Comparison of ENCODE assay signal across 20 cellular contexts in the genomic region with DNA sequence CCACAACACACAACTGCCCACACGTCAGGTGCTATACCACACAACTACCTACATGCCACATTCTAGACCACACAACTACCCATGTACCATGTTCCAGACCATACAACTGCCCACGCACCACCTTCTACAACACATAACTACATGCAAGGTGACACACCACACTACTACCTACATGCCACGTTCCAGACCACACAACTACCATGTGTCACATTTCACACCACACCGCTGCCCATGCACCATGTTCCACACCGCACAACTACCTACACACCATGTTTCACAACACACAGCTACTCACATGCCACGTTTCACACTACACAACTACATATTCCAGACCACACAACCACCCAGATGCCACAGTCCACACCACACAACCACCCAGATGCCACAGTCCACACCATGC. TPM values are rescaled to one million over a fixed set of nuclear protein-coding genes. Genes with fewer than 3 reads are reported as not detected.
DNase-seq lines count a peak whose midpoint lies in the region; ATAC-seq and TF ChIP-seq lines count a peak whose summit lies in the region.
"Had no signal": no experiment of that assay in that cellular context is flagged by ENCODE, and none has a peak within 500 bp of the region (broad histone marks: within the 10 kb centered on the region; RNA-seq: fewer than 3 reads in every experiment).

No MANE protein-coding gene starts in this region.

- TF ChIP-seq CTCF in chondrocyte (IDR thresholded peaks at IDR 0.05) = no peak
- no peak for TF ChIP-seq CTCF in stomach (IDR thresholded peaks at IDR 0.05)

- H3K27ac Mint-ChIP-seq in chondrocyte (ENCODE audit: unreplicated experiment) = peak overlapping the region; percentile 66
- no peak overlapping the region for H3K27ac Mint-ChIP-seq in activated T-cell treated with anti-CD3 and anti-CD28 coated beads, Interleukin-2, amount 50 U/mL, for 24 hours
- H3K27ac Mint-ChIP-seq in naive thymus-derived CD8-positive, alpha-beta T cell = no peak overlapping the region

- no peak overlapping the region for H2BK5ac ChIP-seq in mesenchymal stem cell (ENCODE audit: low read depth, low read length, poor library complexity, severe bottlenecking)

- H3K9me3 ChIP-seq in mesenchymal stem cell (ENCODE audit: control insufficient read depth, low read length) (no peaks in the 10 kb centered on the region), stomach (peaks cover 0 to 9% (median 4%) of the 10 kb centered on the region in 4 donors), aorta (ENCODE audit: control insufficient read depth, low read length) (no peaks in the 10 kb centered on the region)
- H3K9me3 ChIP-seq: HAP-1 had no signal

- H3K14ac ChIP-seq in mesenchymal stem cell (ENCODE audit: low read length in 2 of 2) = no peak overlapping the region

- no peak overlapping the region for H4K8ac ChIP-seq in mesenchymal stem cell (ENCODE audit: low read length)

- H3K27me3 ChIP-seq in mesenchymal stem cell (ENCODE audit: control insufficient read depth in 1 of 2, insufficient read depth in 1 of 2, low read length in 2 of 2) (no peaks in the 10 kb centered on the region), stomach (peaks cover 0 to 3% (median 0%) of the 10 kb centered on the region in 3 donors), aorta (ENCODE audit: control insufficient read depth in 1 of 2, insufficient read depth in 2 of 2, low read length in 1 of 2) (no peaks in the 10 kb centered on the region)

- WGBS in mesenchymal stem cell = 83% methylated on average over 6 of the region's 6 CpGs
- 93 to 96% (median 93%) methylated on average over 6 of the region's 6 CpGs for WGBS in stomach, 5 donors
- WGBS in aorta, 2 donors = 94 to 95% methylated on average over 6 of the region's 6 CpGs

- H3K9ac ChIP-seq in mesenchymal stem cell (ENCODE audit: low read length) = no peak overlapping the region

- POLR2A ChIA-PET in naive thymus-derived CD8-positive, alpha-beta T cell (lab: Charles Lee) = no interaction called here

- no peak overlapping the region for H3K18ac ChIP-seq in mesenchymal stem cell (ENCODE audit: low read depth in 1 of 2, low read length in 2 of 2)

- H3K4me1 ChIP-seq in mesenchymal stem cell (ENCODE audit: control insufficient read depth, insufficient read depth, low read depth, low read length) (no peaks in the 10 kb centered on the region), stomach (no peaks in the 10 kb centered on the region), aorta (ENCODE audit: control insufficient read depth in 1 of 2, insufficient read depth in 2 of 2, low read length in 2 of 2) (no peaks in the 10 kb centered on the region)
- H3K4me1 ChIP-seq: HAP-1 had no signal

- no peaks in the 10 kb centered on the region for H3K9me3 Mint-ChIP-seq in chondrocyte (ENCODE audit: low read depth)
- H3K9me3 Mint-ChIP-seq in activated T-cell treated with anti-CD3 and anti-CD28 coated beads, Interleukin-2, amount 50 U/mL, for 24 hours = peaks cover 15% of the 10 kb centered on the region
- H3K9me3 Mint-ChIP-seq in naive thymus-derived CD8-positive, alpha-beta T cell = peaks cover 0 to 19% (median 4%) of the 10 kb centered on the region in 9 donors

- H2BK15ac ChIP-seq in mesenchymal stem cell (ENCODE audit: low read depth, poor library complexity, severe bottlenecking) = no peak overlapping the region

- no peak overlapping the region for H3K4me3 ChIP-seq in mesenchymal stem cell (ENCODE audit: insufficient read depth in 1 of 2, low read depth in 1 of 2, low read length in 2 of 2)
- H3K4me3 ChIP-seq in stomach = no peak overlapping the region
- H3K4me3 ChIP-seq in aorta (ENCODE audit: low read length in 2 of 2) = no peak overlapping the region
- H3K4me3 ChIP-seq: HAP-1 had no signal

- H3K27ac ChIP-seq in mesenchymal stem cell (ENCODE audit: low read length, poor library complexity, severe bottlenecking) = no peak overlapping the region
- no peak overlapping the region for H3K27ac ChIP-seq in stomach
- no peak overlapping the region for H3K27ac ChIP-seq in aorta (ENCODE audit: low read depth in 1 of 2, low read length in 2 of 2)

- intact Hi-C loops in stomach (cut with DNase I; ENCODE audit: low total_unique reads) = no loop called here
- intact Hi-C loops in aorta (cut with DNase I) = no loop called here

- H2BK12ac ChIP-seq in mesenchymal stem cell (ENCODE audit: low read length in 2 of 2) = no peak overlapping the region

- DNase-seq in activated effector memory CD4-positive, alpha-beta T cell treated with anti-CD3 and anti-CD28 coated beads, Interleukin-2, amount 50 U/mL, for 16 hours = peak; percentile 54
- no peak for DNase-seq in activated effector memory CD4-positive, alpha-beta T cell treated with Interleukin-2 at 50 U/mL for 16 hours
- DNase-seq in chondrocyte (ENCODE audit: low spot score) (no peak), mesenchymal stem cell (no peak), stomach (peak; percentile 14), aorta (no peak)
- DNase-seq in activated T-cell treated with anti-CD3 and anti-CD28 coated beads, Interleukin-2, amount 50 U/mL, for 24 hours = no peak
- no peak for DNase-seq in naive thymus-derived CD8-positive, alpha-beta T cell
- DNase-seq: 8988T; GF-D8; KG1; MV-4-11; NCI-H1694 treated with DMSO at 0.1 percent for 48 hours; NCI-H510A; NCI-H748 treated with DMSO at 0.1 percent for 48 hours; NK-92 treated with Interleukin-12 subunit alpha and Interleukin-12 subunit beta, amount 100 ng/mL, for 24 hours had no signal

- peaks cover 74% of the 10 kb centered on the region for H3K36me3 Mint-ChIP-seq in chondrocyte (ENCODE audit: low read depth)
- H3K36me3 Mint-ChIP-seq in activated T-cell treated with anti-CD3 and anti-CD28 coated beads, Interleukin-2, amount 50 U/mL, for 24 hours (ENCODE audit: low read depth) = no peaks in the 10 kb centered on the region
- H3K36me3 Mint-ChIP-seq in naive thymus-derived CD8-positive, alpha-beta T cell = peaks cover 0 to 8% (median 0%) of the 10 kb centered on the region in 3 donors
- H3K36me3 Mint-ChIP-seq: CD14-positive monocyte had no signal

- TF ChIP-seq POLR2A in stomach (IDR thresholded peaks at IDR 0.05) = no peak

- H2BK120ac ChIP-seq in mesenchymal stem cell (ENCODE audit: low read depth, low read length) = no peak overlapping the region

- H3K4ac ChIP-seq in mesenchymal stem cell (ENCODE audit: low read depth in 1 of 2, low read length in 2 of 2) = no peak overlapping the region

- peak overlapping the region; percentile 43 for H4K91ac ChIP-seq in mesenchymal stem cell (ENCODE audit: low read length)

- TF ChIP-seq EP300 in stomach (IDR thresholded peaks at IDR 0.05) = no peak

- no peak for ATAC-seq in aorta (ENCODE audit: low FRiP score)
- no peak for ATAC-seq in naive thymus-derived CD8-positive, alpha-beta T cell
- ATAC-seq: Right ventricle myocardium inferior had no signal

- peaks cover 16% of the 10 kb centered on the region for H3K4me1 Mint-ChIP-seq in chondrocyte (ENCODE audit: low read depth)
- H3K4me1 Mint-ChIP-seq in activated T-cell treated with anti-CD3 and anti-CD28 coated beads, Interleukin-2, amount 50 U/mL, for 24 hours (ENCODE audit: low read depth) = no peaks in the 10 kb centered on the region
- peaks cover 0 to 4% (median 0%) of the 10 kb centered on the region in 4 donors for H3K4me1 Mint-ChIP-seq in naive thymus-derived CD8-positive, alpha-beta T cell
- H3K4me1 Mint-ChIP-seq: CD14-positive monocyte had no signal

- no peak overlapping the region for H2AFZ ChIP-seq in mesenchymal stem cell (ENCODE audit: low read depth, low read length)

- H3K27me3 Mint-ChIP-seq in chondrocyte (ENCODE audit: low read depth) = no peaks in the 10 kb centered on the region
- peaks cover 3% of the 10 kb centered on the region for H3K27me3 Mint-ChIP-seq in activated T-cell treated with anti-CD3 and anti-CD28 coated beads, Interleukin-2, amount 50 U/mL, for 24 hours
- H3K27me3 Mint-ChIP-seq in naive thymus-derived CD8-positive, alpha-beta T cell = peaks cover 0 to 8% (median 0%) of the 10 kb centered on the region in 5 donors

- H2AK5ac ChIP-seq in mesenchymal stem cell (ENCODE audit: low read length, severe bottlenecking) = no peak overlapping the region

- H3K36me3 ChIP-seq in mesenchymal stem cell (ENCODE audit: control insufficient read depth in 1 of 2, insufficient read depth in 2 of 2, low read depth in 1 of 2, low read length in 2 of 2) (peaks cover 70 to 100% of the 10 kb centered on the region in 2 experiments), stomach (peaks cover 0 to 25% (median 0%) of the 10 kb centered on the region in 4 donors), aorta (ENCODE audit: control insufficient read depth in 1 of 2, insufficient read depth in 2 of 2, low read length in 1 of 2) (peaks cover 0 to 9% of the 10 kb centered on the region in 2 donors)
- H3K36me3 ChIP-seq: HAP-1 had no signal

- H3K4me2 ChIP-seq in mesenchymal stem cell (ENCODE audit: low read length, poor library complexity, severe bottlenecking) = no peak overlapping the region

- no peak overlapping the region for H3K23ac ChIP-seq in mesenchymal stem cell (ENCODE audit: low read length in 2 of 2)

- no peak overlapping the region for H3K4me3 Mint-ChIP-seq in chondrocyte (ENCODE audit: unreplicated experiment)
- no peak overlapping the region for H3K4me3 Mint-ChIP-seq in activated T-cell treated with anti-CD3 and anti-CD28 coated beads, Interleukin-2, amount 50 U/mL, for 24 hours
- H3K4me3 Mint-ChIP-seq in naive thymus-derived CD8-positive, alpha-beta T cell = no peak overlapping the region
- H3K4me3 Mint-ChIP-seq: CD14-positive monocyte had no signal

- H3K79me1 ChIP-seq in mesenchymal stem cell (replicated peaks; ENCODE audit: low read length, poor library complexity, severe bottlenecking) = no peaks in the 10 kb centered on the region

RNA-seq across cellular contexts. Expression of gene THBS2, which starts 19.8 kb away (rescaled TPM):
- total RNA-seq in chondrocyte = 1,244 to 1,906 TPM (median 1,285 TPM) in 3 replicates
- polyA plus RNA-seq in mesenchymal stem cell (2013, experiment 1 of 2) = 1.1 TPM
- 1.2 TPM for polyA plus RNA-seq in mesenchymal stem cell (2013, experiment 2 of 2)
- total RNA-seq in stomach = 10 to 100 TPM in 2 of 5 donors, 1 to 10 TPM in 2, under 1 TPM in 1; under 0.01 to 56.0 (median 7.7) TPM
- under 1 TPM; 0.31 to 0.87 (median 0.70) TPM for polyA plus RNA-seq in stomach
- 1,000 to 10,000 TPM in 1 of 2 donors, 100 to 1,000 TPM in 1; 700 to 1,026 TPM for total RNA-seq in aorta
- 100 to 1,000 TPM in 1 of 2 donors, 10 to 100 TPM in 1; 68.6 to 378 TPM for polyA plus RNA-seq in aorta
- not detected for total RNA-seq in naive thymus-derived CD8-positive, alpha-beta T cell
- polyA plus RNA-seq in naive thymus-derived CD8-positive, alpha-beta T cell = under 1 TPM; 0.02 to 0.06 (median 0.05) TPM
- total RNA-seq: OCI-LY7 had no signal

Comparison
In these comparisons a context has a peak if more than half of its experiments do, and no peak if none do; other contexts are left out.
1. DNase-seq: peak in activated effector memory CD4-positive, alpha-beta T cell treated with anti-CD3 and anti-CD28 coated beads, Interleukin-2, amount 50 U/mL, for 16 hours (single experiment) and stomach (single experiment); none in activated effector memory CD4-positive, alpha-beta T cell treated with Interleukin-2 at 50 U/mL for 16 hours (single experiment), chondrocyte (single experiment), mesenchymal stem cell (single experiment), activated T-cell treated with anti-CD3 and anti-CD28 coated beads, Interleukin-2, amount 50 U/mL, for 24 hours (single experiment), aorta (0 of 2) and naive thymus-derived CD8-positive, alpha-beta T cell (0 of 10).
2. RNA of gene THBS2, which starts 19.8 kb away (total RNA-seq): 1,244 to 1,906 TPM in chondrocyte and 700 to 1,026 TPM in aorta; under 0.01 to 56.0 TPM in stomach and not detected in naive thymus-derived CD8-positive, alpha-beta T cell; every median in the first group is over 10 times any median in the second.